8 cellular contexts compared by ENCODE assay signal in the genomic region with DNA sequence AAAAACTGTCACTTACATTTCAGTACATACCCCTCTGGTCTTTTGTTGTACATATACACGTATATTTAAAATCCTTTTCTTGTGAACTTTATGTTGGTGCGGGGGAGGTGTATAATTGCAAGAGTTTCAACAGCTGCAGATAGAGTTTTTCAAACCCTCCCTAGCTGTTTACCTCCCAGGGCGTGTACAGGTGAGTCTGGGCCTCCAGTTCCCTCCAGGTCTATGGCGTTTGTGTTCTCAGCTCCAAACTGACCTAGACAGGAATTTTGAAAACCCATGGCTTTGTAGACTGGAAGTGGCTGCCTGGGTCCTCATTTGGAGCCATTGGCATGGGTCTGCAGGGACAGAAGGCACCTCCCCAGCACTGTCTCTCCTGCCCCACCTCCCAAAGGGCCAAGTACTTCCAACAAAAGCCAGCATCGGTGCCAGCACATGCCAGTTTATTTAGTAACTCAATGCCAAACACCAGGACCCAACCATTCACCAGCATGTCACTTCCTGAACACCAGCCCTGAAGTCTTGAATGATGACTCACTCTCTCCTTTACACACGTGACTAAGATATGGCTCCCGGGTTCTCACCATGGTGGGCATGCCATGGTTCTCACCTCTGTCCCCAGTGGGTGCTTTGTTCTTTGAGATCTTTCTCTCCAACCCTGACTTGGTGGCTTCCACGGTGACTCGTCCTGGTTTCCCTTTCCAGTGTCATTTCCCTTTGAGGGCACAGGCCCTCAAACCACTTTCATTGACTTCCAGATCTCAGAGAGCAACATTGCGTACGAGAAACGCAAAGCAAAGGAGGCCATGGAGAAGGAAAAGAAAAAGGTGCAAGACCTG. TPM values are rescaled to one million over a fixed set of nuclear protein-coding genes. Genes with fewer than 3 reads are reported as not detected.
DNase-seq lines count a peak whose midpoint lies in the region; ATAC-seq and TF ChIP-seq lines count a peak whose summit lies in the region.

No MANE protein-coding gene starts in this region.

- H3K4me3 ChIP-seq in heart left ventricle = no peak overlapping the region
- no peak overlapping the region for H3K4me3 ChIP-seq in right atrium auricular region

- peaks cover 2% of the 10 kb centered on the region for H3K36me3 Mint-ChIP-seq in T-helper 17 cell (ENCODE audit: low read depth)

- H3K36me3 ChIP-seq in heart left ventricle = no peaks in the 10 kb centered on the region
- no peaks in the 10 kb centered on the region for H3K36me3 ChIP-seq in right atrium auricular region

- no peaks in the 10 kb centered on the region for H3K27me3 ChIP-seq in heart left ventricle
- no peaks in the 10 kb centered on the region for H3K27me3 ChIP-seq in right atrium auricular region

- TF ChIP-seq CTCF in heart left ventricle (IDR thresholded peaks at IDR 0.05) (no peak), right atrium auricular region (IDR thresholded peaks at IDR 0.05) (no peak)

- intact Hi-C loops in heart left ventricle (cut with DNase I) = no loop called here

- H3K4me1 Mint-ChIP-seq in T-helper 17 cell = peaks cover 13% of the 10 kb centered on the region

- H3K4me3 Mint-ChIP-seq in T-helper 17 cell = peak overlapping the region; percentile 6

- ATAC-seq in heart left ventricle (peak; percentile 31 to 68 (median 42)), T-helper 17 cell (peak; percentile 65), HG03095 (IDR thresholded peaks at IDR 0.05; ENCODE audit: unreplicated experiment) (no peak), HG03442 (IDR thresholded peaks at IDR 0.05; ENCODE audit: unreplicated experiment) (no peak)

- no peak overlapping the region for H3K27ac Mint-ChIP-seq in T-helper 17 cell

- no peak for DNase-seq in heart left ventricle
- DNase-seq in right atrium auricular region (ENCODE audit: low spot score) = no peak
- DNase-seq in T-helper 17 cell = no peak
- peak; percentile 65 to 87 for DNase-seq in dermis microvascular lymphatic vessel endothelial cell (ENCODE audit: low read depth in 2 of 2)
- DNase-seq in stimulated activated CD4-positive, alpha-beta T cell treated with anti-CD3 and anti-CD28 coated beads, Interleukin-12 subunit alpha, Interleukin-12 subunit beta, amount 100 ng/mL, for 4 hours = peak; percentile 11
- no peak for DNase-seq in NCI-H1694 (lab: John Stamatoyannopoulos, UW)

- no peak for TF ChIP-seq POLR2A in heart left ventricle (IDR thresholded peaks at IDR 0.05)

- H3K27me3 Mint-ChIP-seq in T-helper 17 cell = peaks cover 19% of the 10 kb centered on the region

- H3K4me1 ChIP-seq in heart left ventricle (peaks cover 0 to 15% (median 0%) of the 10 kb centered on the region in 12 donors), right atrium auricular region (no peaks in the 10 kb centered on the region)

- H3K27ac ChIP-seq in heart left ventricle (no peak overlapping the region), right atrium auricular region (no peak overlapping the region)

- WGBS in heart left ventricle, 4 donors = 72 to 76% (median 74%) methylated on average over 12 of the region's 12 CpGs

- H3K9me3 ChIP-seq in heart left ventricle (no peaks in the 10 kb centered on the region), right atrium auricular region (no peaks in the 10 kb centered on the region), T-helper 17 cell (ENCODE audit: control insufficient read depth, low read length, poor library complexity, severe bottlenecking) (no peaks in the 10 kb centered on the region)

RNA-seq across cellular contexts. Expression of a gene that starts 57.3 kb away (rescaled TPM):
- total RNA-seq in heart left ventricle (10 to 100 TPM; 11.2 to 52.2 (median 15.8) TPM), right atrium auricular region (10 to 100 TPM; 13.7 to 23.9 TPM), T-helper 17 cell (100 to 1,000 TPM; 135 to 197 TPM), dermis microvascular lymphatic vessel endothelial cell (33.4 and 34.1 TPM in 2 replicates)
- polyA plus RNA-seq in heart left ventricle = 10 to 100 TPM; 13.9 to 20.3 TPM

Comparison
In these comparisons a context has a peak if more than half of its experiments do, and no peak if none do; other contexts are left out.
1. ATAC-seq: peak in heart left ventricle (4 of 4) and T-helper 17 cell (single experiment); none in HG03095 (single experiment) and HG03442 (single experiment).
2. DNase-seq: peak in dermis microvascular lymphatic vessel endothelial cell (2 of 2) and stimulated activated CD4-positive, alpha-beta T cell treated with anti-CD3 and anti-CD28 coated beads, Interleukin-12 subunit alpha, Interleukin-12 subunit beta, amount 100 ng/mL, for 4 hours (single experiment); none in heart left ventricle (0 of 5), right atrium auricular region (single experiment), T-helper 17 cell (0 of 3) and NCI-H1694 (single experiment).